Comparison of ENCODE assay signal across 8 cellular contexts in genomic region chr11:123560001-123560400, GRCh38.
DNase-seq lines count a peak whose midpoint lies in the region; ATAC-seq and TF ChIP-seq lines count a peak whose summit lies in the region.

No MANE protein-coding gene starts in this region.

- H3K4me3 ChIP-seq in cardiac fibroblast (replicated peaks in 1 of 2; ENCODE audit: low read depth in 2 of 2, low read length in 2 of 2) = peak overlapping the region; percentile 23 to 42

- DNase-seq in AG08395 (ENCODE audit: low spot score) (peak; percentile 90), NCI-H524 (lab: John Stamatoyannopoulos, UW) (peak; percentile 49 to 69), cardiac fibroblast (ENCODE audit: low read depth in 2 of 2) (peak; percentile 69 to 75), left lobe of liver (ENCODE audit: low spot score) (no peak), COLO829 (ENCODE audit: low spot score) (no peak), GM19240 (ENCODE audit: insufficient read length, low spot score) (no peak)
- peak; percentile 35 for DNase-seq in stimulated activated naive CD8-positive, alpha-beta T cell treated with anti-CD3 and anti-CD28 coated beads, Interleukin-15, Interleukin-2, amounts not matched to agents 100 U/mL and 50 U/mL, for 24 hours

- no peak for TF ChIP-seq POLR2A in GM18505 (IDR thresholded peaks at IDR 0.05; ENCODE audit: borderline replicate concordance, extremely low read depth, insufficient read depth, insufficient read length)

- ATAC-seq in GM18505 (IDR thresholded peaks at IDR 0.05; ENCODE audit: unreplicated experiment) (peak; percentile 74), left lobe of liver (peak; percentile 58)
- peak; percentile 78 for ATAC-seq in stimulated activated naive CD8-positive, alpha-beta T cell treated with anti-CD3 and anti-CD28 coated beads, Interleukin-15, Interleukin-2, amounts not matched to agents 100 U/mL and 50 U/mL, for 24 hours

- TF ChIP-seq CTCF in cardiac fibroblast (IDR thresholded peaks at IDR 0.05; ENCODE audit: low read depth, low read length) = no peak

Comparison
In these comparisons a context has a peak if more than half of its experiments do, and no peak if none do; other contexts are left out.
1. DNase-seq: peak in AG08395 (single experiment), NCI-H524 (2 of 2), cardiac fibroblast (2 of 2) and stimulated activated naive CD8-positive, alpha-beta T cell treated with anti-CD3 and anti-CD28 coated beads, Interleukin-15, Interleukin-2, amounts not matched to agents 100 U/mL and 50 U/mL, for 24 hours (single experiment); none in left lobe of liver (single experiment), COLO829 (single experiment) and GM19240 (single experiment).
2. Peak in every context shown above with its lines, with median percentiles within 50 percentile points of each other: ATAC-seq.